Comparison of ENCODE assay signal across 8 cellular contexts in genomic region chr6:26205161-26205624, GRCh38.
DNase-seq lines count a peak whose midpoint lies in the region; ATAC-seq and TF ChIP-seq lines count a peak whose summit lies in the region.

No MANE protein-coding gene starts in this region.

- TF ChIP-seq CTCF in GM12865 (IDR thresholded peaks at IDR 0.05; ENCODE audit: insufficient read depth, low read depth, low read length, missing control alignments) (no peak), coronary artery (IDR thresholded peaks at IDR 0.05) (no peak)

- peak overlapping the region; percentile 72 for H3K4me3 ChIP-seq in GM12865 (ENCODE audit: low read depth, low read length)
- peak overlapping the region; percentile 84 for H3K4me3 ChIP-seq in coronary artery

- ATAC-seq in HG03045 (IDR thresholded peaks at IDR 0.05; ENCODE audit: unreplicated experiment) (peak; percentile 54), left lobe of liver (peak; percentile 59), HG03095 (IDR thresholded peaks at IDR 0.05; ENCODE audit: unreplicated experiment) (no peak)

- H3K27ac ChIP-seq in coronary artery = peak overlapping the region; percentile 95 to 98

- DNase-seq in GM12865 (ENCODE audit: low read depth) = peak; percentile 94
- peak; percentile 95 for DNase-seq in NCI-H345 (lab: John Stamatoyannopoulos, UW)
- peak; percentile 74 for DNase-seq in activated CD4-positive, CD25-positive, alpha-beta regulatory T cell treated with anti-CD3 and anti-CD28 coated beads, Interleukin-2, amount 50 U/mL, for 72 hours
- DNase-seq in coronary artery (ENCODE audit: low spot score) = no peak
- DNase-seq in left lobe of liver (ENCODE audit: low spot score) = peak; percentile 80
- peak; percentile 69 to 71 for DNase-seq in stimulated activated CD4-positive, alpha-beta T cell treated with anti-CD3 and anti-CD28 coated beads, Interleukin-4, amount 100 ng/mL, for 48 hours (ENCODE audit: low read depth in 2 of 2)
